14 cellular contexts compared by ENCODE assay signal in genomic region chr12:11797993-11798720, GRCh38.
DNase-seq lines count a peak whose midpoint lies in the region; ATAC-seq, FAIRE-seq and TF ChIP-seq lines count a peak whose summit lies in the region.
"Had no signal": no experiment of that assay in that cellular context is flagged by ENCODE, and none has a peak within 500 bp of the region (broad histone marks: within the 10 kb centered on the region; RNA-seq: fewer than 3 reads in every experiment).

No MANE protein-coding gene starts in this region.

- no peaks in the 10 kb centered on the region for H4K20me1 ChIP-seq in GM23248 (ENCODE audit: insufficient read depth)
- H4K20me1 ChIP-seq in GM12878 (ENCODE audit: control insufficient read depth, insufficient read depth), result no peaks in the 10 kb centered on the region

- H3K4me3 ChIP-seq in ACC112 (ENCODE audit: low read depth, low read length), result no peak overlapping the region; the same call in 1 of the 2 replicates
- no peak overlapping the region for H3K4me3 ChIP-seq in GM23248
- H3K4me3 ChIP-seq in GM12878, result no peak overlapping the region
- no peak overlapping the region for H3K4me3 ChIP-seq in muscle layer of duodenum (ENCODE audit: low read depth in 1 of 2, low read length in 2 of 2)
- H3K4me3 ChIP-seq: PC-9 had no signal

- H3K36me3 Mint-ChIP-seq in activated naive CD4-positive, alpha-beta T cell treated with anti-CD3 and anti-CD28 coated beads, Interleukin-2, amount 10 ng/mL, durations not matched to agents 7 days and 5 days, result peaks cover 34% of the 10 kb centered on the region

- H3K36me3 ChIP-seq in ACC112 (ENCODE audit: insufficient read depth, low read length) (no peaks in the 10 kb centered on the region), GM23248 (ENCODE audit: low read depth) (no peaks in the 10 kb centered on the region), GM12878 (ENCODE audit: control insufficient read depth in 2 of 2, insufficient read depth in 2 of 2, low read length in 1 of 2) (peaks cover 3 to 24% of the 10 kb centered on the region in 2 experiments), muscle layer of duodenum (ENCODE audit: control insufficient read depth in 1 of 2, insufficient read depth in 2 of 2, low read length in 2 of 2) (peaks cover 0 to 4% of the 10 kb centered on the region in 2 donors)

- ATAC-seq in GM12878 (no peak), GM19463 (IDR thresholded peaks at IDR 0.05; ENCODE audit: unreplicated experiment) (no peak), HG03135 (IDR thresholded peaks at IDR 0.05; ENCODE audit: unreplicated experiment) (no peak)

- H3K27me3 ChIP-seq in ACC112 (ENCODE audit: insufficient read depth, low read length) (no peaks in the 10 kb centered on the region), GM23248 (replicated peaks; ENCODE audit: insufficient read depth) (no peaks in the 10 kb centered on the region), GM12878 (replicated peaks in 1 of 2; ENCODE audit: control insufficient read depth in 2 of 2, insufficient read depth in 2 of 2, low read length in 1 of 2) (no peaks in the 10 kb centered on the region), muscle layer of duodenum (ENCODE audit: low read depth, low read length) (no peaks in the 10 kb centered on the region)

- no peaks in the 10 kb centered on the region for H3K9me2 ChIP-seq in GM23248 (ENCODE audit: insufficient read depth)

- DNase-seq in GM23248 (no peak), GM12878 (ENCODE audit: low read depth, low spot score) (no peak), inferior parietal cortex (ENCODE audit: extremely low spot score) (no peak)
- DNase-seq in activated naive CD4-positive, alpha-beta T cell treated with anti-CD3 and anti-CD28 coated beads, Interleukin-2, amount 10 ng/mL, durations not matched to agents 7 days and 5 days, result no peak
- DNase-seq: activated CD4-positive, CD25-positive, alpha-beta regulatory T cell; activated effector memory CD4-positive, alpha-beta T cell treated with Interleukin-2 at 50 U/mL for 16 hours; NCI-H2081 had no signal

- H2AFZ ChIP-seq in ACC112 (ENCODE audit: low read length, unreplicated experiment) (no peak overlapping the region), GM23248 (no peak overlapping the region), GM12878 (ENCODE audit: control insufficient read depth, low read depth, low read length) (no peak overlapping the region)
- H2AFZ ChIP-seq: PC-9 had no signal

- 92 to 93% methylated on average over 7 of the region's 7 CpGs for WGBS in GM23248 (ENCODE audit: low coverage in 1 of 2, low lambda C conversion rate in 2 of 2, missing lambda C conversion rate in 2 of 2), 2 experiments
- 82% methylated on average over 7 of the region's 7 CpGs for WGBS in GM12878 (ENCODE audit: insufficient coverage, insufficient replicate concordance, low lambda C conversion rate, missing lambda C conversion rate)

- RAD21 ChIA-PET in GM12878 (lab: Charles Lee; ENCODE audit: unreplicated experiment), result no interaction called here

- CTCF ChIA-PET in GM12878 (lab: Yijun Ruan, JAX), result interaction anchor here (1.1 kb wide), 1 partner anchor 64 kb away, joined by 3 read pairs; no protein-coding TSS in a partner anchor
- CTCF ChIA-PET in activated naive CD4-positive, alpha-beta T cell treated with anti-CD3 and anti-CD28 coated beads, Interleukin-2, amount 10 ng/mL, durations not matched to agents 7 days and 5 days (lab: Charles Lee), result no interaction called here

- H3K9ac ChIP-seq in GM23248 (no peak overlapping the region), GM12878 (ENCODE audit: control insufficient read depth, insufficient read depth, low read length) (no peak overlapping the region)

- no peaks in the 10 kb centered on the region for H3K27me3 Mint-ChIP-seq in activated naive CD4-positive, alpha-beta T cell treated with anti-CD3 and anti-CD28 coated beads, Interleukin-2, amount 10 ng/mL, durations not matched to agents 7 days and 5 days
- H3K27me3 Mint-ChIP-seq: IgD-negative memory B cell had no signal

- peaks cover 33% of the 10 kb centered on the region for H3F3A ChIP-seq in GM23248 (ENCODE audit: insufficient read depth)

- in situ Hi-C loops in GM23248 (cut with MboI), result no loop called here
- in situ Hi-C loops in GM12878 (cut with MboI), result no loop called here

- BruUV-seq in GM12878 (replicated peaks; lab: Mats Ljungman, UMichigan), result TSS peak; percentile 0

- SMC1A ChIA-PET in GM12878 (lab: Charles Lee; ENCODE audit: uncharacterized antibody, unreplicated experiment), result interaction anchor here (1.0 to 14.2 kb wide), 4 partner anchors 12 to 144 kb away, joined by 3 to 117 read pairs (median 4); no protein-coding TSS in a partner anchor

- peaks cover 34% of the 10 kb centered on the region for H3K4me1 Mint-ChIP-seq in activated naive CD4-positive, alpha-beta T cell treated with anti-CD3 and anti-CD28 coated beads, Interleukin-2, amount 10 ng/mL, durations not matched to agents 7 days and 5 days

- no peaks in the 10 kb centered on the region for H3K79me2 ChIP-seq in ACC112 (ENCODE audit: control insufficient read depth, insufficient read depth, low read length, unreplicated experiment)
- H3K79me2 ChIP-seq in GM23248 (ENCODE audit: insufficient read depth), result peaks cover 31% of the 10 kb centered on the region
- H3K79me2 ChIP-seq in GM12878 (ENCODE audit: control insufficient read depth, insufficient read depth, low read length), result peaks cover 50% of the 10 kb centered on the region

- POLR2A ChIA-PET in GM12878 (lab: Charles Lee), result interaction anchor here (2.1 kb wide), 1 partner anchor 14 kb away, joined by 6 read pairs; no protein-coding TSS in a partner anchor

- no peak overlapping the region for H3K27ac Mint-ChIP-seq in activated naive CD4-positive, alpha-beta T cell treated with anti-CD3 and anti-CD28 coated beads, Interleukin-2, amount 10 ng/mL, durations not matched to agents 7 days and 5 days

- H3K4me2 ChIP-seq in GM23248 (ENCODE audit: unreplicated experiment) (peak overlapping the region; percentile 53), GM12878 (ENCODE audit: control insufficient read depth, insufficient read depth) (no peak overlapping the region)
- H3K4me2 ChIP-seq: PC-9 had no signal

- peak overlapping the region; percentile 81 for H3K27ac ChIP-seq in ACC112 (ENCODE audit: low read depth, low read length)
- peak overlapping the region; percentile 46 for H3K27ac ChIP-seq in GM23248
- H3K27ac ChIP-seq in GM12878 (ENCODE audit: control insufficient read depth, insufficient read depth), result 0 out of 2 replicates have a peak overlapping the region, but pooled peaks have one; percentile 1
- H3K27ac ChIP-seq in muscle layer of duodenum (ENCODE audit: low read length), result peak overlapping the region; percentile 43
- H3K27ac ChIP-seq: C4-2B had no signal

- no peak for TF ChIP-seq EP300 in GM12878 (IDR thresholded peaks at IDR 0.05; ENCODE audit: borderline replicate concordance in 1 of 2, control insufficient read depth in 1 of 2, low read depth in 2 of 2, low read length in 2 of 2)

- H3K4me3 Mint-ChIP-seq in activated naive CD4-positive, alpha-beta T cell treated with anti-CD3 and anti-CD28 coated beads, Interleukin-2, amount 10 ng/mL, durations not matched to agents 7 days and 5 days, result no peak overlapping the region

- no peak for TF ChIP-seq POLR2A in GM12878 (IDR thresholded peaks at IDR 0.05; ENCODE audit: low read depth, low read length)

- TF ChIP-seq CTCF in GM12878 (IDR thresholded peaks at IDR 0.05 in 2 of 3, conservative IDR thresholded peaks at IDR 0.05 in 1 of 3; ENCODE audit: control insufficient read depth in 2 of 3, extremely low read depth in 1 of 3, insufficient read depth in 1 of 3, low read depth in 3 of 3, low read length in 3 of 3), result no peak

- H3K9me3 ChIP-seq in GM23248 (ENCODE audit: low read depth) (no peaks in the 10 kb centered on the region), GM12878 (replicated peaks; ENCODE audit: control insufficient read depth, insufficient read depth, low read length) (peaks cover 3% of the 10 kb centered on the region; the same call in 1 of the 3 replicates), muscle layer of duodenum (ENCODE audit: control insufficient read depth in 1 of 2, low read length in 2 of 2) (no peaks in the 10 kb centered on the region)

- intact Hi-C loops in GM12878 (cut with micrococcal nuclease; ENCODE audit: unreplicated experiment), result no loop called here

- H3K9me3 Mint-ChIP-seq in activated naive CD4-positive, alpha-beta T cell treated with anti-CD3 and anti-CD28 coated beads, Interleukin-2, amount 10 ng/mL, durations not matched to agents 7 days and 5 days, result no peaks in the 10 kb centered on the region
- H3K9me3 Mint-ChIP-seq: IgD-negative memory B cell had no signal

- no peak for FAIRE-seq in GM12878 (lab: Jason Lieb, UNC)

- H3K4me1 ChIP-seq in ACC112 (ENCODE audit: control insufficient read depth, insufficient read depth, low read length, unreplicated experiment) (peaks cover 43% of the 10 kb centered on the region), GM23248 (ENCODE audit: insufficient read depth) (peaks cover 42% of the 10 kb centered on the region), GM12878 (ENCODE audit: control insufficient read depth, insufficient read depth, low read length) (peaks cover 9% of the 10 kb centered on the region; the same call in 1 of the 2 replicates), muscle layer of duodenum (ENCODE audit: control insufficient read depth in 1 of 2, insufficient read depth in 2 of 2, low read length in 2 of 2) (peaks cover 15 to 45% of the 10 kb centered on the region in 2 donors)

- TF ChIP-seq RAD21 in GM12878 (IDR thresholded peaks at IDR 0.05; ENCODE audit: insufficient read depth, low read depth, low read length), result no peak

TF ChIP-seq in GM12878, 131 proteins besides CTCF, POLR2A, EP300 and RAD21:
- no peak for TF ChIP-seq EED (IDR thresholded peaks at IDR 0.05; ENCODE audit: low read depth)
- TF ChIP-seq E2F4 (IDR thresholded peaks at IDR 0.05; ENCODE audit: low read depth, low read length), result no peak
- TF ChIP-seq KDM1A (IDR thresholded peaks at IDR 0.05; ENCODE audit: borderline replicate concordance), result no peak
- TF ChIP-seq SMAD5 (IDR thresholded peaks at IDR 0.05; ENCODE audit: low read depth), result no peak
- no peak for TF ChIP-seq NRF1 (conservative IDR thresholded peaks at IDR 0.05; ENCODE audit: low read depth, low read length)
- no peak for TF ChIP-seq HDAC2 (IDR thresholded peaks at IDR 0.05)

Comparison
In these comparisons a context has a peak if more than half of its experiments do, and no peak if none do; other contexts are left out.
1. H3K27ac ChIP-seq: peak in every context shown above with its lines; median percentile 81 in ACC112; 46 in GM23248; 43 in muscle layer of duodenum; 1 in GM12878.